19 cellular contexts compared by ENCODE assay signal in genomic region chr14:71076472-71076871, GRCh38.
DNase-seq lines count a peak whose midpoint lies in the region; ATAC-seq and TF ChIP-seq lines count a peak whose summit lies in the region.
"Had no signal": no experiment of that assay in that cellular context is flagged by ENCODE, and none has a peak within 500 bp of the region (broad histone marks: within the 10 kb centered on the region; RNA-seq: fewer than 3 reads in every experiment).

No MANE protein-coding gene starts in this region.

- H3K27ac Mint-ChIP-seq in MCF 10A (ENCODE audit: low read depth, unreplicated experiment): peak overlapping the region; percentile 83
- H3K27ac Mint-ChIP-seq in activated CD4-positive, alpha-beta memory T cell treated with anti-CD3 and anti-CD28 coated beads for 36 hours: peak overlapping the region; percentile 56
- H3K27ac Mint-ChIP-seq: CD4-positive, CD25-positive, alpha-beta regulatory T cell had no signal

- POLR2A ChIA-PET in MCF 10A (lab: Yijun Ruan, JAX): interaction anchor here (0.6 to 2.3 kb wide), 3 partner anchors 14 to 39 kb away, joined by 4 to 11 read pairs (median 5); no protein-coding TSS in a partner anchor
- POLR2A ChIA-PET in activated CD4-positive, alpha-beta memory T cell treated with anti-CD3 and anti-CD28 coated beads for 36 hours (lab: Charles Lee): no interaction called here

- peak; percentile 22 for DNase-seq in MCF 10A (ENCODE audit: unreplicated experiment)
- DNase-seq in breast epithelium (ENCODE audit: low spot score in 2 of 2): no peak
- DNase-seq in activated CD4-positive, alpha-beta memory T cell treated with anti-CD3 and anti-CD28 coated beads for 36 hours: no peak
- DNase-seq in epithelial cell of prostate (ENCODE audit: low read depth, low spot score): no peak
- DNase-seq in ACHN: no peak
- DNase-seq in spleen: no peak
- DNase-seq: CD4-positive, CD25-positive, alpha-beta regulatory T cell; DMS79; H7; MM.1S; NCI-H1092; NCI-H1436 treated with DMSO at 0.1 percent for 48 hours; NCI-H1930; NCI-H226; NCI-H510A treated with DMSO at 0.1 percent for 48 hours; NCI-H748 treated with DMSO at 0.1 percent for 48 hours; NK-92 treated with Interleukin-12 subunit alpha and Interleukin-12 subunit beta, amount 100 ng/mL, for 24 hours had no signal

- H3K27me3 Mint-ChIP-seq in MCF 10A (ENCODE audit: insufficient read depth, unreplicated experiment): no peaks in the 10 kb centered on the region
- no peaks in the 10 kb centered on the region for H3K27me3 Mint-ChIP-seq in activated CD4-positive, alpha-beta memory T cell treated with anti-CD3 and anti-CD28 coated beads for 36 hours
- H3K27me3 Mint-ChIP-seq: CD4-positive, CD25-positive, alpha-beta regulatory T cell had no signal

- peaks cover 9 to 11% of the 10 kb centered on the region in 2 donors for H3K9me3 ChIP-seq in breast epithelium
- H3K9me3 ChIP-seq in spleen: peaks cover 0 to 30% (median 24%) of the 10 kb centered on the region in 8 donors

- no peak for ATAC-seq in GM19455 (IDR thresholded peaks at IDR 0.05; ENCODE audit: unreplicated experiment)

- peaks cover 7% of the 10 kb centered on the region for H3K9me3 Mint-ChIP-seq in MCF 10A (ENCODE audit: unreplicated experiment)
- peaks cover 25% of the 10 kb centered on the region for H3K9me3 Mint-ChIP-seq in activated CD4-positive, alpha-beta memory T cell treated with anti-CD3 and anti-CD28 coated beads for 36 hours

- H3K36me3 ChIP-seq in breast epithelium (no peaks in the 10 kb centered on the region), spleen (peaks cover 4 to 92% (median 68%) of the 10 kb centered on the region in 6 donors)

- in situ Hi-C loops in ACHN (cut with HindIII; ENCODE audit: low pct_ligation_motif_present, low pct_unique_long_range_greater_than_20kb, low sequenced_read_pairs): no loop called here

- H3K27me3 ChIP-seq in breast epithelium: no peaks in the 10 kb centered on the region
- no peaks in the 10 kb centered on the region for H3K27me3 ChIP-seq in spleen (replicated peaks in 1 of 7)
- H3K27me3 ChIP-seq: SJSA1 had no signal

- H3K27ac ChIP-seq in breast epithelium (no peak overlapping the region), epithelial cell of prostate (peak overlapping the region; percentile 7), spleen (no peak overlapping the region)
- H3K27ac ChIP-seq: SJSA1 had no signal

- H3K4me3 Mint-ChIP-seq in MCF 10A (ENCODE audit: unreplicated experiment): no peak overlapping the region
- H3K4me3 Mint-ChIP-seq in activated CD4-positive, alpha-beta memory T cell treated with anti-CD3 and anti-CD28 coated beads for 36 hours: no peak overlapping the region

- no peaks in the 10 kb centered on the region for H3K4me1 ChIP-seq in breast epithelium
- no peaks in the 10 kb centered on the region for H3K4me1 ChIP-seq in spleen
- H3K4me1 ChIP-seq: SJSA1 had no signal

- TF ChIP-seq CTCF in MCF 10A (IDR thresholded peaks at IDR 0.05; ENCODE audit: unreplicated experiment): no peak
- TF ChIP-seq CTCF in breast epithelium (IDR thresholded peaks at IDR 0.05): no peak
- no peak for TF ChIP-seq CTCF in spleen (IDR thresholded peaks at IDR 0.05 in 8 of 11, conservative IDR thresholded peaks at IDR 0.05 in 3 of 11)

- intact Hi-C loops in MCF 10A (cut with micrococcal nuclease): no loop called here
- intact Hi-C loops in breast epithelium (cut with DNase I; ENCODE audit: low total_unique reads): no loop called here
- intact Hi-C loops in activated CD4-positive, alpha-beta memory T cell treated with anti-CD3 and anti-CD28 coated beads for 36 hours (cut with micrococcal nuclease): no loop called here
- intact Hi-C loops in spleen (cut with DNase I; ENCODE audit: low total_unique reads): no loop called here

- H3K4me3 ChIP-seq in breast epithelium (no peak overlapping the region), spleen (no peak overlapping the region)
- H3K4me3 ChIP-seq: SJSA1 had no signal

- CTCF ChIA-PET in MCF 10A (lab: Yijun Ruan, JAX): interaction anchor here (0.6 to 0.8 kb wide), 2 partner anchors 9 to 38 kb away, joined by 3 to 4 read pairs; no protein-coding TSS in a partner anchor
- CTCF ChIA-PET in activated CD4-positive, alpha-beta memory T cell treated with anti-CD3 and anti-CD28 coated beads for 36 hours (lab: Charles Lee): no interaction called here

- peaks cover 61% of the 10 kb centered on the region for H3K36me3 Mint-ChIP-seq in MCF 10A (ENCODE audit: insufficient read depth, unreplicated experiment)
- H3K36me3 Mint-ChIP-seq in activated CD4-positive, alpha-beta memory T cell treated with anti-CD3 and anti-CD28 coated beads for 36 hours: peaks cover 72% of the 10 kb centered on the region

- H3K4me1 Mint-ChIP-seq in MCF 10A (ENCODE audit: insufficient read depth, unreplicated experiment): no peaks in the 10 kb centered on the region
- H3K4me1 Mint-ChIP-seq in activated CD4-positive, alpha-beta memory T cell treated with anti-CD3 and anti-CD28 coated beads for 36 hours (ENCODE audit: low read depth): peaks cover 19% of the 10 kb centered on the region

- BruUV-seq in MCF 10A (replicated peaks; lab: Mats Ljungman, UMichigan): no TSS peak

- no peak for TF ChIP-seq POLR2A in breast epithelium (IDR thresholded peaks at IDR 0.05)
- TF ChIP-seq POLR2A in spleen (IDR thresholded peaks at IDR 0.05): no peak
